10 cellular contexts compared by ENCODE assay signal in genomic region chrX:54359408-54359807, GRCh38. TPM values are rescaled to one million over a fixed set of nuclear protein-coding genes. Genes with fewer than 3 reads are reported as not detected.
A peak's percentile ranks its signal among the peaks of the same experiment; 100 is the strongest.
DNase-seq lines count a peak whose midpoint lies in the region; ATAC-seq and TF ChIP-seq lines count a peak whose summit lies in the region.
"Had no signal": no experiment of that assay in that cellular context is flagged by ENCODE, and none has a peak within 500 bp of the region (broad histone marks: within the 10 kb centered on the region; RNA-seq: fewer than 3 reads in every experiment).

No MANE protein-coding gene starts in this region.

- H3K4me3 ChIP-seq in left ventricle myocardium inferior (peak overlapping the region; percentile 68), right atrium auricular region (no peak overlapping the region), astrocyte of the spinal cord (ENCODE audit: low read depth, low read length) (peak overlapping the region; percentile 60), thoracic aorta (peak overlapping the region; percentile 86)

- H3K27ac ChIP-seq in left ventricle myocardium inferior (replicated peaks) (no peak overlapping the region), right atrium auricular region (no peak overlapping the region), thoracic aorta (peak overlapping the region in 1 of 2 donors; percentile 84)
- H3K27ac ChIP-seq: C4-2B had no signal

- H3K4me1 ChIP-seq in left ventricle myocardium inferior (peaks cover 5% of the 10 kb centered on the region), right atrium auricular region (no peaks in the 10 kb centered on the region), thoracic aorta (ENCODE audit: control insufficient read depth in 1 of 2, low read depth in 2 of 2) (no peaks in the 10 kb centered on the region)

- ATAC-seq in memory B cell (ENCODE audit: low read depth) (no peak), thoracic aorta (ENCODE audit: insufficient number of reproducible peaks, low FRiP score, low read depth) (no peak), HG03460 (IDR thresholded peaks at IDR 0.05; ENCODE audit: unreplicated experiment) (no peak)

- no peaks in the 10 kb centered on the region for H3K9me3 Mint-ChIP-seq in memory B cell
- H3K9me3 Mint-ChIP-seq: HFFc6 had no signal

- H3K36me3 ChIP-seq in left ventricle myocardium inferior (no peaks in the 10 kb centered on the region), right atrium auricular region (no peaks in the 10 kb centered on the region), thoracic aorta (no peaks in the 10 kb centered on the region)

- H3K27me3 ChIP-seq in left ventricle myocardium inferior (ENCODE audit: low read depth) (no peaks in the 10 kb centered on the region), right atrium auricular region (no peaks in the 10 kb centered on the region), thoracic aorta (replicated peaks; ENCODE audit: insufficient read depth) (no peaks in the 10 kb centered on the region)

- in situ Hi-C loops in astrocyte of the spinal cord (cut with HindIII; ENCODE audit: low sequenced_read_pairs), result no loop called here

- intact Hi-C loops in left ventricle myocardium inferior (cut with micrococcal nuclease), result no loop called here

- peaks cover 3% of the 10 kb centered on the region for H3K36me3 Mint-ChIP-seq in memory B cell

- peaks cover 15% of the 10 kb centered on the region for H3K27me3 Mint-ChIP-seq in memory B cell

- no peak for TF ChIP-seq CTCF in left ventricle myocardium inferior (IDR thresholded peaks at IDR 0.05; ENCODE audit: borderline replicate concordance)
- no peak for TF ChIP-seq CTCF in right atrium auricular region (IDR thresholded peaks at IDR 0.05)
- no peak for TF ChIP-seq CTCF in astrocyte of the spinal cord (IDR thresholded peaks at IDR 0.05; ENCODE audit: low read depth, low read length)
- no peak for TF ChIP-seq CTCF in thoracic aorta (IDR thresholded peaks at IDR 0.05)

- H3K4me3 Mint-ChIP-seq in memory B cell, result peak overlapping the region; percentile 87
- H3K4me3 Mint-ChIP-seq: HFFc6 had no signal

- H3K27ac Mint-ChIP-seq in memory B cell, result no peak overlapping the region
- H3K27ac Mint-ChIP-seq: HFFc6 had no signal

- peaks cover 10% of the 10 kb centered on the region for H3K4me1 Mint-ChIP-seq in memory B cell

- H3K9me3 ChIP-seq in left ventricle myocardium inferior (replicated peaks), result no peaks in the 10 kb centered on the region
- no peaks in the 10 kb centered on the region for H3K9me3 ChIP-seq in right atrium auricular region
- no peaks in the 10 kb centered on the region for H3K9me3 ChIP-seq in thoracic aorta

- DNase-seq in left ventricle myocardium inferior (no peak), right atrium auricular region (ENCODE audit: low spot score) (no peak), astrocyte of the spinal cord (ENCODE audit: low read depth, low spot score) (no peak), memory B cell (ENCODE audit: low spot score in 2 of 2) (no peak), thoracic aorta (ENCODE audit: low spot score) (no peak), AG20443 (ENCODE audit: low spot score) (no peak)
- DNase-seq in stimulated activated naive CD4-positive, alpha-beta T cell treated with Interleukin-2 at 50 U/mL for 16 hours (lab: John Stamatoyannopoulos, UW), result no peak
- DNase-seq: HFFc6 had no signal

RNA-seq across cellular contexts. Expression of gene WNK3, which starts 1.6 kb away (rescaled TPM):
- total RNA-seq in left ventricle myocardium inferior, result 0.88 TPM
- 1 to 10 TPM; 1.7 to 3.0 TPM for total RNA-seq in right atrium auricular region
- total RNA-seq in thoracic aorta, result 1 to 10 TPM; 2.8 to 3.7 TPM
- total RNA-seq: HFFc6 had no signal

Comparison
In these comparisons a context has a peak if more than half of its experiments do, and no peak if none do; other contexts are left out.
1. H3K4me3 ChIP-seq: peak in left ventricle myocardium inferior (single experiment), astrocyte of the spinal cord (single experiment) and thoracic aorta (single experiment); none in right atrium auricular region (0 of 2).